ENCODE assay signal across 30 cellular contexts in the genomic region with DNA sequence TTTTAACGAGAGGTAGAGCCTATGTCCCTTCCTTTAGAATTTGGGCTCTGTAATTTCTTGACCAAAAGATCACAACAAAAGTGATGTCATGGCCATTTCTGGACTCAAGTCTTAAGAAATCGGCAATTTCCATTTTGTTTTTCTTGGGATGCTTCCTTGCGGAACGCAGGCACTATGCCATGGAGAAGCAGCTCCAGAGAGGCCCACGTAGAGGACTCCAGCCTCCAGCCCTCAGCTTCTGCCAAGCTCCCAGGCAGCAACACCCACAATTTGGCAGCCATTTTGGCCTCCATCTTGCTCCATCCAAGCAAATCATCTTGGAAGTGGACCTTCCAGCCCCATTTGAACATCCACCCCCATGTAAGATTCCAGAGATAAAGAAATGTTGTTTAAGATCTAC.
"Had no signal": no experiment of that assay in that cellular context is flagged by ENCODE, and none has a peak within 500 bp of the region (broad histone marks: within the 10 kb centered on the region; RNA-seq: fewer than 3 reads in every experiment).

No MANE protein-coding gene starts in this region.

- H3K4me3 ChIP-seq: body of pancreas, breast epithelium had no signal

- H3K36me3 ChIP-seq: brain microvascular endothelial cell, breast epithelium had no signal

- H3K4me1 ChIP-seq: body of pancreas, breast epithelium had no signal

- H3K27me3 ChIP-seq: body of pancreas, brain microvascular endothelial cell, breast epithelium had no signal

- DNase-seq: activated B cell treated with CpG ODN at 0.5 μM for 24 hours; activated CD4-positive, alpha-beta memory T cell treated with anti-CD3 and anti-CD28 coated beads for 36 hours; activated CD4-positive, alpha-beta T cell treated with anti-CD3 and anti-CD28 coated beads for 4 hours; activated CD4-positive, alpha-beta T cell treated with anti-CD3 and anti-CD28 coated beads, Interleukin-2, amount 10 ng/mL, durations not matched to agents 24 days and 14 days; activated CD4-positive, alpha-beta T cell treated with anti-CD3 and anti-CD28 coated beads, Interleukin-2, amount 50 U/mL, for 1 hour; activated CD4-positive, alpha-beta T cell treated with anti-CD3 and anti-CD28 coated beads, Interleukin-2, amount 50 U/mL, for 4 hours; activated CD4-positive, CD25-positive, alpha-beta regulatory T cell treated with anti-CD3 and anti-CD28 coated beads, Interleukin-2, amount 50 U/mL, for 72 hours; activated CD8-positive, alpha-beta memory T cell treated with anti-CD3 and anti-CD28 coated beads, Interleukin-2, amount 50 U/mL, for 4 hours; activated CD8-positive, alpha-beta T cell treated with anti-CD3 and anti-CD28 coated beads for 36 hours; activated effector memory CD4-positive, alpha-beta T cell treated with Interleukin-2 at 50 U/mL for 16 hours; activated gamma-delta T cell; activated naive CD4-positive, alpha-beta T cell treated with anti-CD3 and anti-CD28 coated beads, Interleukin-2, amount 10 ng/mL, durations not matched to agents 7 days and 5 days; activated naive CD4-positive, alpha-beta T cell treated with Interleukin-2 at 50 U/mL for 16 hours; activated naive CD8-positive, alpha-beta T cell treated with anti-CD3 and anti-CD28 coated beads, Interleukin-2, amount 10 ng/mL, durations not matched to agents 7 days and 5 days; activated naive CD8-positive, alpha-beta T cell treated with anti-CD3 and anti-CD28 coated beads, Interleukin-2, amount 50 U/mL, for 24 hours; activated T-cell treated with anti-CD3 and anti-CD28 coated beads, Interleukin-2, amount 50 U/mL, for 24 hours; activated T-cell treated with anti-CD3 and anti-CD28 coated beads, Interleukin-2, amount 50 U/mL, for 48 hours; amygdala; anterior cingulate cortex; body of pancreas; brain microvascular endothelial cell; caudate nucleus; SW 1271; T-helper 1 cell; T-helper 2 cell; T-helper 9 cell had no signal

- H3K27ac ChIP-seq: body of pancreas, brain microvascular endothelial cell, breast epithelium, VCaP had no signal

- ATAC-seq: activated CD8-positive, alpha-beta T cell treated with anti-CD3 and anti-CD28 coated beads for 36 hours; activated naive CD8-positive, alpha-beta T cell treated with anti-CD3 and anti-CD28 coated beads, Interleukin-2, amount 50 U/mL, for 24 hours; body of pancreas had no signal

- FAIRE-seq: astrocyte, TTC549 had no signal
